In genomic region chr12:64694130-64695078, GRCh38 we compare ENCODE assay signal across 10 cellular contexts.
DNase-seq lines count a peak whose midpoint lies in the region; ATAC-seq and TF ChIP-seq lines count a peak whose summit lies in the region.
"Had no signal": no experiment of that assay in that cellular context is flagged by ENCODE, and none has a peak within 500 bp of the region (broad histone marks: within the 10 kb centered on the region; RNA-seq: fewer than 3 reads in every experiment).

No MANE protein-coding gene starts in this region.

- ATAC-seq in HG03378 (IDR thresholded peaks at IDR 0.05; ENCODE audit: unreplicated experiment), result no peak
- no peak for ATAC-seq in GM18517 (IDR thresholded peaks at IDR 0.05; ENCODE audit: unreplicated experiment)

- peak overlapping the region; percentile 62 to 91 (median 83) for H3K27ac Mint-ChIP-seq in CD4-positive, alpha-beta memory T cell
- H3K27ac Mint-ChIP-seq in nephron, result peak overlapping the region; percentile 31 to 52 (median 44)
- no peak overlapping the region for H3K27ac Mint-ChIP-seq in activated T-helper 1 cell treated with anti-CD3 and anti-CD28 coated beads, Interleukin-12 subunit alpha, Interleukin-12 subunit beta, Interleukin-2, Interleukin-4 antibody, amounts not matched to agents 30 ng/mL and 10 ng/mL and 1 ng/mL, durations not matched to agents 14 hours and 24 hours and 36 hours

- TF ChIP-seq CTCF in HEK293 (tag by site-specific recombination; IDR thresholded peaks at IDR 0.05) (no peak), nephron (IDR thresholded peaks at IDR 0.05; ENCODE audit: unreplicated experiment in 3 of 3) (no peak)

- POLR2A ChIA-PET in CD4-positive, alpha-beta memory T cell (lab: Charles Lee; ENCODE audit: partially characterized antibody), result interaction anchor here (1.4 to 12.4 kb wide), 6 partner anchors 15 to 145 kb away, joined by 3 to 231 read pairs (median 72); partner anchors contain the start of gene RASSF3
- POLR2A ChIA-PET in HEK293 (lab: Yijun Ruan, JAX), result interaction anchor here (0.6 kb wide), 1 partner anchor 18 kb away, joined by 5 read pairs; no protein-coding TSS in a partner anchor

- H3K27ac ChIP-seq in CD4-positive, alpha-beta memory T cell (ENCODE audit: low read depth, low read length), result no peak overlapping the region
- H3K27ac ChIP-seq in HEK293 (ENCODE audit: extremely low read depth, low read depth, low read length), result no peak overlapping the region

- H3K4me3 Mint-ChIP-seq in CD4-positive, alpha-beta memory T cell, result peak overlapping the region in 6 of 8 donors; percentile 9 to 67 (median 26)
- H3K4me3 Mint-ChIP-seq in nephron, result peak overlapping the region in 1 of 3 experiments; percentile 3
- H3K4me3 Mint-ChIP-seq in activated T-helper 1 cell treated with anti-CD3 and anti-CD28 coated beads, Interleukin-12 subunit alpha, Interleukin-12 subunit beta, Interleukin-2, Interleukin-4 antibody, amounts not matched to agents 30 ng/mL and 10 ng/mL and 1 ng/mL, durations not matched to agents 14 hours and 24 hours and 36 hours, result no peak overlapping the region

- no peaks in the 10 kb centered on the region for H3K9me3 Mint-ChIP-seq in CD4-positive, alpha-beta memory T cell
- H3K9me3 Mint-ChIP-seq in nephron, result no peaks in the 10 kb centered on the region
- H3K9me3 Mint-ChIP-seq in activated T-helper 1 cell treated with anti-CD3 and anti-CD28 coated beads, Interleukin-12 subunit alpha, Interleukin-12 subunit beta, Interleukin-2, Interleukin-4 antibody, amounts not matched to agents 30 ng/mL and 10 ng/mL and 1 ng/mL, durations not matched to agents 14 hours and 24 hours and 36 hours, result no peaks in the 10 kb centered on the region

- H3K27me3 Mint-ChIP-seq in CD4-positive, alpha-beta memory T cell, result no peaks in the 10 kb centered on the region
- H3K27me3 Mint-ChIP-seq in nephron (ENCODE audit: low read depth), result no peaks in the 10 kb centered on the region
- H3K27me3 Mint-ChIP-seq in activated T-helper 1 cell treated with anti-CD3 and anti-CD28 coated beads, Interleukin-12 subunit alpha, Interleukin-12 subunit beta, Interleukin-2, Interleukin-4 antibody, amounts not matched to agents 30 ng/mL and 10 ng/mL and 1 ng/mL, durations not matched to agents 14 hours and 24 hours and 36 hours (ENCODE audit: insufficient read depth), result no peaks in the 10 kb centered on the region

- peaks cover 53 to 78% (median 63%) of the 10 kb centered on the region in 4 donors for H3K4me1 Mint-ChIP-seq in CD4-positive, alpha-beta memory T cell
- peaks cover 54% of the 10 kb centered on the region for H3K4me1 Mint-ChIP-seq in nephron
- H3K4me1 Mint-ChIP-seq in activated T-helper 1 cell treated with anti-CD3 and anti-CD28 coated beads, Interleukin-12 subunit alpha, Interleukin-12 subunit beta, Interleukin-2, Interleukin-4 antibody, amounts not matched to agents 30 ng/mL and 10 ng/mL and 1 ng/mL, durations not matched to agents 14 hours and 24 hours and 36 hours (ENCODE audit: low read depth), result peaks cover 58% of the 10 kb centered on the region

- peaks cover 54 to 59% of the 10 kb centered on the region in 2 donors for H3K36me3 Mint-ChIP-seq in CD4-positive, alpha-beta memory T cell
- H3K36me3 Mint-ChIP-seq in nephron (ENCODE audit: low read depth), result peaks cover 13% of the 10 kb centered on the region
- H3K36me3 Mint-ChIP-seq in activated T-helper 1 cell treated with anti-CD3 and anti-CD28 coated beads, Interleukin-12 subunit alpha, Interleukin-12 subunit beta, Interleukin-2, Interleukin-4 antibody, amounts not matched to agents 30 ng/mL and 10 ng/mL and 1 ng/mL, durations not matched to agents 14 hours and 24 hours and 36 hours (ENCODE audit: low read depth), result peaks cover 38% of the 10 kb centered on the region

- no peaks in the 10 kb centered on the region for H3K9me3 ChIP-seq in CD4-positive, alpha-beta memory T cell (ENCODE audit: control insufficient read depth in 1 of 2, low read length in 2 of 2)
- no peaks in the 10 kb centered on the region for H3K9me3 ChIP-seq in HEK293 (ENCODE audit: control insufficient read depth, insufficient read depth, low read depth, low read length)

- no peaks in the 10 kb centered on the region for H3K27me3 ChIP-seq in CD4-positive, alpha-beta memory T cell (ENCODE audit: insufficient read depth, low read length)

- no peak overlapping the region for H3K4me3 ChIP-seq in CD4-positive, alpha-beta memory T cell (ENCODE audit: low read length in 2 of 2)
- H3K4me3 ChIP-seq in HEK293 (ENCODE audit: low read depth, low read length), result no peak overlapping the region

- intact Hi-C loops in CD4-positive, alpha-beta memory T cell (cut with micrococcal nuclease), result loop anchor here (1.0 kb wide), 1 partner anchor 10 kb away; no protein-coding TSS in a partner anchor
- intact Hi-C loops in activated T-helper 1 cell treated with anti-CD3 and anti-CD28 coated beads, Interleukin-12 subunit alpha, Interleukin-12 subunit beta, Interleukin-2, Interleukin-4 antibody, amounts not matched to agents 30 ng/mL and 10 ng/mL and 1 ng/mL, durations not matched to agents 14 hours and 24 hours and 36 hours (cut with micrococcal nuclease), result no loop called here

- no peak for DNase-seq in CD4-positive, alpha-beta memory T cell
- DNase-seq in amniotic epithelial cell (ENCODE audit: low read depth), result peak; percentile 31
- DNase-seq in activated T-helper 1 cell treated with anti-CD3 and anti-CD28 coated beads, Interleukin-12 subunit alpha, Interleukin-12 subunit beta, Interleukin-2, Interleukin-4 antibody, amounts not matched to agents 30 ng/mL and 10 ng/mL and 1 ng/mL, durations not matched to agents 14 hours and 24 hours and 36 hours (ENCODE audit: low spot score), result no peak
- no peak for DNase-seq in SIG-M5 treated with dmso at 0.1 percent for 504 hours (lab: John Stamatoyannopoulos, UW; ENCODE audit: unreplicated experiment)
- DNase-seq: NCI-H2081, trophoblast cell had no signal

- peaks cover 36% of the 10 kb centered on the region for H3K36me3 ChIP-seq in CD4-positive, alpha-beta memory T cell (ENCODE audit: insufficient read depth, low read length)
- H3K36me3 ChIP-seq in HEK293 (ENCODE audit: control insufficient read depth in 2 of 2, insufficient read depth in 1 of 2, low read length in 2 of 2), result peaks cover 5 to 13% of the 10 kb centered on the region in 2 experiments

- CTCF ChIA-PET in CD4-positive, alpha-beta memory T cell (lab: Charles Lee; ENCODE audit: partially characterized antibody), result interaction anchor here (0.7 to 16.0 kb wide), 14 partner anchors 16 to 157 kb away, joined by 3 to 252 read pairs (median 20); partner anchors contain the start of gene RASSF3
- CTCF ChIA-PET in HEK293 (lab: Yijun Ruan, JAX), result interaction anchor here (0.5 to 17.9 kb wide), 5 partner anchors 13 to 145 kb away, joined by 3 to 219 read pairs (median 3); no protein-coding TSS in a partner anchor

- H3K4me1 ChIP-seq in CD4-positive, alpha-beta memory T cell (ENCODE audit: insufficient read depth, low read length), result peaks cover 77% of the 10 kb centered on the region
- H3K4me1 ChIP-seq in HEK293 (ENCODE audit: control insufficient read depth, insufficient read depth, low read length), result peaks cover 15% of the 10 kb centered on the region

TF ChIP-seq in HEK293, 187 proteins besides CTCF, POLR2A, EP300 and RAD21:
- TF ChIP-seq GLIS1 (tag by site-specific recombination; IDR thresholded peaks at IDR 0.05) (no peak), ZNF175 (tag by site-specific recombination; IDR thresholded peaks at IDR 0.05) (no peak), ZNF660 (tag by site-specific recombination; IDR thresholded peaks at IDR 0.05) (no peak), ZNF10 (tag by site-specific recombination; IDR thresholded peaks at IDR 0.05) (no peak), ZFHX2 (tag by site-specific recombination; conservative IDR thresholded peaks at IDR 0.05) (peak; percentile 56), ZSCAN5A (tag by site-specific recombination; IDR thresholded peaks at IDR 0.05) (no peak), ZNF24 (tag by site-specific recombination; IDR thresholded peaks at IDR 0.05) (no peak), ZNF341 (tag by site-specific recombination; IDR thresholded peaks at IDR 0.05; ENCODE audit: low read depth) (0 out of 2 replicates have a peak, but pooled peaks have one; percentile 24), ZBTB48 (tag by site-specific recombination; IDR thresholded peaks at IDR 0.05) (peak; percentile 56)
TF ChIP-seq in HEK293: peak in this region for 3.
